In the genomic region with DNA sequence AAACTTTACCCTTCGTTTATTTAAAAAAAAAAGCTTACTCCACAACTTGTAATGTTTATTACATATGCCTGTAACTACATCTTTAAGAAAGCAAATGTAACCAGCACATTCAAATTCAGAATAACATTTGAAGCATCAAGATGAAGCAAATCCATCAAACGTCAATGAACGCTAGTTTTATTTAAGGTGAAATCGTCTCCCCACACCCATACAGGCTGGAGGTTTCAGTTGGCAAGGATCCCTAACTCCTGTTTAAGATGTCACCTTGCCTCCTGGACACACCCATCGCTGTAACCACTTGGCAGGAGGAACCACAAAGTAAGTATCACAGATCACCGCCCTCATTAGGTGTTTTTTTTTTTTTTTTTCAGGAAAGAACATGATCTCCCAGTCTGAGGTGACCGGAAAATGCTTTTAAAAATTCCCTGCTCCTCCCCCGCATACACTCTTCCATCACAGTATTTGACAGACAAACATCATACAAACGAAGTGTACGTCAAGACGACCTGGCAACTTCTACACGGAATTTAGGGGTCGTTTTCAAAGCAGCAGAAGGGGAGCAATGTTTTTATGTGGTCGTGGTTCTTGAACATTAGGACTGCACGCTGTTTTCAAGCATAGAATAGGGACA, we compare ENCODE assay signal across 8 cellular contexts. TPM values are rescaled to one million over a fixed set of nuclear protein-coding genes. Genes with fewer than 3 reads are reported as not detected.
DNase-seq lines count a peak whose midpoint lies in the region; ATAC-seq and TF ChIP-seq lines count a peak whose summit lies in the region.

No MANE protein-coding gene starts in this region.

- peaks cover 2% of the 10 kb centered on the region for H3K36me3 ChIP-seq in ectodermal cell (ENCODE audit: control insufficient read depth, insufficient read depth, low read length)

- H3K36me3 Mint-ChIP-seq in type B pancreatic cell = peaks cover 18% of the 10 kb centered on the region

- H3K4me1 Mint-ChIP-seq in type B pancreatic cell (ENCODE audit: unreplicated experiment) = peaks cover 40% of the 10 kb centered on the region

- H3K4me1 ChIP-seq in ectodermal cell (ENCODE audit: control insufficient read depth, insufficient read depth, low read length) = peaks cover 25% of the 10 kb centered on the region
- peaks cover 54% of the 10 kb centered on the region for H3K4me1 ChIP-seq in mononuclear cell (ENCODE audit: insufficient read depth, low read length)

- 0 to 3% methylated on average over 13 to 14 of the region's 15 CpGs for WGBS in ectodermal cell, 2 experiments

- H3K9me3 ChIP-seq in ectodermal cell (ENCODE audit: control insufficient read depth, low read length) (no peaks in the 10 kb centered on the region), mononuclear cell (ENCODE audit: low read depth, low read length) (no peaks in the 10 kb centered on the region)

- no peak for ATAC-seq in GM21825 (IDR thresholded peaks at IDR 0.05; ENCODE audit: unreplicated experiment)

- TF ChIP-seq CTCF in type B pancreatic cell (conservative IDR thresholded peaks at IDR 0.05) = no peak

- DNase-seq in Daoy (ENCODE audit: low read depth) (peak; percentile 80), HuH-7.5 (ENCODE audit: low spot score) (peak; percentile 38), SW 1271 (lab: John Stamatoyannopoulos, UW) (peak; percentile 62 to 81), type B pancreatic cell (ENCODE audit: extremely low spot score, unreplicated experiment) (no peak), hippocampal formation (lab: John Stamatoyannopoulos, UW) (no peak)

- peak overlapping the region; percentile 92 for H3K4me3 Mint-ChIP-seq in type B pancreatic cell

- H3K4me3 ChIP-seq in ectodermal cell (ENCODE audit: insufficient read depth, low read depth, low read length) = peak overlapping the region; percentile 80
- peak overlapping the region; percentile 96 for H3K4me3 ChIP-seq in mononuclear cell (ENCODE audit: low read length)

- no peaks in the 10 kb centered on the region for H3K9me3 Mint-ChIP-seq in type B pancreatic cell

- H3K27me3 ChIP-seq in ectodermal cell (ENCODE audit: control insufficient read depth, insufficient read depth, low read length, poor library complexity, severe bottlenecking) (no peaks in the 10 kb centered on the region), mononuclear cell (ENCODE audit: insufficient read depth, low read length) (no peaks in the 10 kb centered on the region)

- H3K27ac ChIP-seq in ectodermal cell (ENCODE audit: insufficient read depth, low read depth, low read length, poor library complexity, severe bottlenecking) = no peak overlapping the region

- peaks cover 19% of the 10 kb centered on the region for H3K27me3 Mint-ChIP-seq in type B pancreatic cell

- peak overlapping the region; percentile 99 for H3K27ac Mint-ChIP-seq in type B pancreatic cell

RNA-seq across cellular contexts. Expression of a gene that starts 1.5 kb away (rescaled TPM):
- total RNA-seq in Daoy (2014; rRNA removed; shearing (Covaris generic)) = 2,237 and 2,574 TPM in 2 replicates
- polyA plus RNA-seq in ectodermal cell (2013, experiment 1 of 4) = 845 TPM
- polyA plus RNA-seq in ectodermal cell (2013, experiment 2 of 4) = 896 TPM
- 698 TPM for polyA plus RNA-seq in ectodermal cell (2013, experiment 3 of 4)
- 794 TPM for polyA plus RNA-seq in ectodermal cell (2013, experiment 4 of 4)
- total RNA-seq in mononuclear cell = 287 TPM
- 463 and 627 TPM in 2 replicates for total RNA-seq in type B pancreatic cell (ENCODE audit: low replicate concordance)

RNA-seq across cellular contexts. Expression of a gene that starts 19.7 kb away (rescaled TPM):
- total RNA-seq in Daoy (2014; rRNA removed; shearing (Covaris generic)) = not detected in 2 replicates
- polyA plus RNA-seq in ectodermal cell (2013, experiment 1 of 4) = not detected
- 0.21 TPM for polyA plus RNA-seq in ectodermal cell (2013, experiment 2 of 4)
- polyA plus RNA-seq in ectodermal cell (2013, experiment 3 of 4) = not detected
- not detected for polyA plus RNA-seq in ectodermal cell (2013, experiment 4 of 4)
- total RNA-seq in mononuclear cell = 1.2 TPM
- 0.36 TPM in 1 of 2 replicates, not detected in the other for total RNA-seq in type B pancreatic cell (ENCODE audit: low replicate concordance)

Comparison
In these comparisons a context has a peak if more than half of its experiments do, and no peak if none do; other contexts are left out.
1. DNase-seq: peak in Daoy (single experiment), HuH-7.5 (single experiment) and SW 1271 (2 of 2); none in type B pancreatic cell (single experiment) and hippocampal formation (0 of 2).